ENCODE assay signal across 9 cellular contexts in genomic region chr10:23694921-23695824, GRCh38.
DNase-seq lines count a peak whose midpoint lies in the region; ATAC-seq and TF ChIP-seq lines count a peak whose summit lies in the region.
"Had no signal": no experiment of that assay in that cellular context is flagged by ENCODE, and none has a peak within 500 bp of the region (broad histone marks: within the 10 kb centered on the region; RNA-seq: fewer than 3 reads in every experiment).

No MANE protein-coding gene starts in this region.

- H3K27ac ChIP-seq in gastrocnemius medialis, result no peak overlapping the region

- H3K9me3 ChIP-seq in iPS-15b (ENCODE audit: control insufficient read depth, insufficient read depth, low read length) (no peaks in the 10 kb centered on the region), gastrocnemius medialis (no peaks in the 10 kb centered on the region)

- DNase-seq in H7 (peak; percentile 80), T-cell (no peak), gastrocnemius medialis (no peak), AG08396 (ENCODE audit: low spot score) (no peak), dermis blood vessel endothelial cell (no peak)
- DNase-seq: IMR-90, NCI-H2171 had no signal

- H3K9me3 Mint-ChIP-seq in T-cell, result no peaks in the 10 kb centered on the region

- H3K9ac ChIP-seq in iPS-15b (ENCODE audit: low read depth, low read length), result no peak overlapping the region

- no peak for TF ChIP-seq POLR2A in gastrocnemius medialis (IDR thresholded peaks at IDR 0.05)

- peaks cover 32 to 48% of the 10 kb centered on the region in 2 donors for H3K27me3 Mint-ChIP-seq in T-cell

- in situ Hi-C loops in gastrocnemius medialis (cut with MboI; ENCODE audit: low sequenced_read_pairs in 4 of 4), result no loop called here

- H3K27me3 ChIP-seq in H7 (ENCODE audit: control insufficient read depth, insufficient read depth, low read length) (peaks cover 59% of the 10 kb centered on the region), iPS-15b (ENCODE audit: control insufficient read depth, insufficient read depth, low read length) (peaks cover 94% of the 10 kb centered on the region), gastrocnemius medialis (peaks cover 44 to 58% (median 56%) of the 10 kb centered on the region in 3 donors)

- intact Hi-C loops in gastrocnemius medialis (cut with DNase I; ENCODE audit: low total_unique reads), result no loop called here

- CTCF ChIA-PET in T-cell (lab: Charles Lee), result no interaction called here

- H3K36me3 ChIP-seq in H7 (replicated peaks; ENCODE audit: control insufficient read depth, insufficient read depth, low read length) (no peaks in the 10 kb centered on the region), iPS-15b (ENCODE audit: control insufficient read depth, insufficient read depth, low read length) (no peaks in the 10 kb centered on the region), gastrocnemius medialis (no peaks in the 10 kb centered on the region)

- POLR2A ChIA-PET in T-cell (lab: Charles Lee), result no interaction called here

- no peaks in the 10 kb centered on the region for H3K36me3 Mint-ChIP-seq in T-cell

- no peak overlapping the region for H3K27ac Mint-ChIP-seq in T-cell

- H3K4me3 ChIP-seq in H7 (ENCODE audit: insufficient read depth, low read depth, low read length) (peak overlapping the region; percentile 61), iPS-15b (ENCODE audit: low read depth, low read length) (peak overlapping the region; percentile 64), gastrocnemius medialis (peak overlapping the region; percentile 21 to 42 (median 38))

- H3K4me3 Mint-ChIP-seq in T-cell, result peak overlapping the region in 2 of 3 donors; percentile 14 to 62

- no peak for TF ChIP-seq CTCF in gastrocnemius medialis (IDR thresholded peaks at IDR 0.05 in 4 of 5, conservative IDR thresholded peaks at IDR 0.05 in 1 of 5)

- no peak for ATAC-seq in T-cell (replicated peaks in 1 of 4)
- ATAC-seq in gastrocnemius medialis, result no peak
- ATAC-seq in GM21723 (IDR thresholded peaks at IDR 0.05; ENCODE audit: unreplicated experiment), result no peak

- peaks cover under 1 to 30% (median 10%) of the 10 kb centered on the region in 3 donors for H3K4me1 Mint-ChIP-seq in T-cell

- H3K4me1 ChIP-seq in iPS-15b (ENCODE audit: control insufficient read depth, insufficient read depth, low read length) (no peaks in the 10 kb centered on the region), gastrocnemius medialis (peaks cover 2 to 19% of the 10 kb centered on the region in 2 donors)
